ENCODE assay signal across 10 cellular contexts in the genomic region with DNA sequence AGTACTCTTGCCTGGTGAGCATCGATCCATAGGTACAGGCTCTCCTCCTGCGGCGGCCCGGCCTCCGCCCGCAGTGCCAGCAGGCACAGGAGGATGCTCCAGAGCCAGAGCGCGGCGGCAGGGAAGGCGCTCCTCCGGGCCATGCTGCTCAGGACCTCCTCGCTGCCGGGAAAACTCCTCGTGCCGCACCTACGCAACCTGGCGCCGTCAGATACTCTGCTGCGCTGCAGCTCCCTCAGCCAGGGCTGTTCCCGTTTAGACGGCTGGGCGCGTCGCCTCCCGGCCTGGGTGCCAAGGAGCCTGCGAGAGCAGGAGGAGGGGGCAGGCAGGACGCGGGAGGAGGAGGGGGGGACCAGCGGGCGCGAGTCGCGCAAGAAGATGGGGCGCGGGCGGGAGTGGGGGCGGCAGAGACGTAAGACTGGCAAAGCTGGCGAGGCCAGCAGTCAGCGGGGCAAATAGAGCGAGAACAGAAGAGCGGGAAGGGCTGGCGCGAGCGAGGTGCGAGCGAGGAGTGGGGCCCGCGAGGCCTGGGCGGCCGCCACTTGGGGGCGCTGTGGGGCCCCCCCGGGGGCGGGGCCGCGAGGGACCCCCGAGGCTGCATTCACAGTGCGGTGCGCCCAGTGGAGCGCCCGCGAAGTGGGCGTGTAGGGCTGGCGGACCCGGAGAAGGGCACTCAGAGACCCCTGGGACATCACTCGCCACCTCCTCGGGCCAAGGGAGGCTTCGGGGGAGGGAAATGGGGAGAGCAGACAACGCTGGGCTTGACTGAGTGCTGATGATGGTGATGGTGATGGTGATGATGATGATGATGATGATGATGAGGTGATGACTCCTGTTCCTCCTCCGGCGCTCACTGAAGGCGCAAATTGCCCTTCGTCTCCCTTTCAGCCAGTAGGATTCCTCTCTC. TPM values are rescaled to one million over a fixed set of nuclear protein-coding genes. Genes with fewer than 3 reads are reported as not detected.
DNase-seq lines count a peak whose midpoint lies in the region; ATAC-seq and TF ChIP-seq lines count a peak whose summit lies in the region.
"Had no signal": no experiment of that assay in that cellular context is flagged by ENCODE, and none has a peak within 500 bp of the region (broad histone marks: within the 10 kb centered on the region; RNA-seq: fewer than 3 reads in every experiment).

WIF1 (minus strand) TSS at position 257 of the 907 bp plus-strand sequence; CDS start at position 143, 114 bp downstream.

- no peaks in the 10 kb centered on the region for H3K79me2 ChIP-seq in GM23338 (replicated peaks; ENCODE audit: insufficient read depth)

- H3K27me3 Mint-ChIP-seq in GM23338 (ENCODE audit: insufficient read depth, low read depth, poor library complexity) (peaks cover 15% of the 10 kb centered on the region), immature natural killer cell (ENCODE audit: low read depth in 3 of 3) (peaks cover 12 to 25% (median 19%) of the 10 kb centered on the region in 3 donors)

- in situ Hi-C loops in astrocyte of the spinal cord (cut with HindIII; ENCODE audit: low sequenced_read_pairs) = no loop called here

- peak within 1 kb of the TSS; percentile 91 for H3K4me2 ChIP-seq in GM23338

- peak within 1 kb of the TSS; percentile 58 for H3K4me3 ChIP-seq in GM23338
- H3K4me3 ChIP-seq in astrocyte of the spinal cord (ENCODE audit: low read depth, low read length) = peak within 1 kb of the TSS; percentile 10

- H3K9me2 ChIP-seq in GM23338 (ENCODE audit: insufficient read depth) = no peaks in the 10 kb centered on the region

- H3K27me3 ChIP-seq in GM23338 (ENCODE audit: insufficient read depth) = peaks cover 41% of the 10 kb centered on the region

- peaks cover 4% of the 10 kb centered on the region; the same call in 2 of the 3 replicates for H3K4me1 Mint-ChIP-seq in GM23338
- H3K4me1 Mint-ChIP-seq in immature natural killer cell = peaks cover 7 to 11% of the 10 kb centered on the region in 2 donors

- H3K27ac Mint-ChIP-seq in GM23338 (no peak within 1 kb of the TSS), immature natural killer cell (no peak within 1 kb of the TSS)

- H3F3A ChIP-seq in GM23338 (replicated peaks; ENCODE audit: low read depth) = no peaks in the 10 kb centered on the region

- no peaks in the 10 kb centered on the region for H3K36me3 ChIP-seq in GM23338 (ENCODE audit: insufficient read depth)

- H2AFZ ChIP-seq in GM23338 = peak within 1 kb of the TSS; percentile 88

- no peaks in the 10 kb centered on the region for H3K9me3 Mint-ChIP-seq in GM23338
- H3K9me3 Mint-ChIP-seq in immature natural killer cell = no peaks in the 10 kb centered on the region

- H4K20me1 ChIP-seq in GM23338 (replicated peaks; ENCODE audit: insufficient read depth) = no peaks in the 10 kb centered on the region

- ATAC-seq in GM23338 = peak; percentile 93
- ATAC-seq in sciatic nerve = no peak

- DNase-seq in DMS153 treated with DMSO at 0.1 percent for 48 hours (lab: John Stamatoyannopoulos, UW; ENCODE audit: unreplicated experiment) (peak; percentile 46), GM23338 (ENCODE audit: low spot score) (peak; percentile 92), NCI-H510A (lab: John Stamatoyannopoulos, UW) (peak; percentile 57), astrocyte of the spinal cord (ENCODE audit: low read depth, low spot score) (no peak), immature natural killer cell (peak in 2 of 3 donors; percentile 4 to 6), sciatic nerve (ENCODE audit: low spot score) (no peak), AG08395 (ENCODE audit: low spot score) (no peak)
- peak; percentile 13 for DNase-seq in stimulated activated CD8-positive, alpha-beta memory T cell treated with anti-CD3 and anti-CD28 coated beads, Interleukin-12 subunit alpha, Interleukin-12 subunit beta, amount 100 ng/mL, for 4 hours (ENCODE audit: low read depth)

- peak within 1 kb of the TSS; percentile 67 for H3K4me3 Mint-ChIP-seq in GM23338
- peak within 1 kb of the TSS; percentile 8 to 65 (median 55) for H3K4me3 Mint-ChIP-seq in immature natural killer cell

- no peak within 1 kb of the TSS for H3K27ac ChIP-seq in GM23338 (ENCODE audit: low read depth)

- TF ChIP-seq CTCF in GM23338 (conservative IDR thresholded peaks at IDR 0.05; ENCODE audit: low read depth in 2 of 2) (peak; percentile 72 to 76), astrocyte of the spinal cord (IDR thresholded peaks at IDR 0.05; ENCODE audit: low read depth, low read length) (peak; percentile 35)

- peaks cover 8% of the 10 kb centered on the region; the same call in 1 of the 2 replicates for H3K4me1 ChIP-seq in GM23338 (ENCODE audit: insufficient read depth)

- H3K36me3 Mint-ChIP-seq in GM23338 (ENCODE audit: low read depth) (no peaks in the 10 kb centered on the region; the same call in 2 of the 3 replicates), immature natural killer cell (no peaks in the 10 kb centered on the region)

- intact Hi-C loops in sciatic nerve (cut with DNase I) = no loop called here

TF ChIP-seq in GM23338, 12 proteins besides CTCF, POLR2A, EP300 and RAD21:
- TF ChIP-seq EZH2 (IDR thresholded peaks at IDR 0.05; ENCODE audit: low read depth, unreplicated experiment) (no peak), CREB1 (CRISPR knock-in tag; IDR thresholded peaks at IDR 0.05; ENCODE audit: low read depth) (peak; percentile 29; the same call in 1 of the 2 replicates)

RNA-seq across cellular contexts. Expression of gene WIF1, which starts in this region (rescaled TPM):
- total RNA-seq in GM23338 (2014; rRNA removed; shearing (Covaris generic)) = 3.1 and 4.1 TPM in 2 replicates
- polyA plus RNA-seq in GM23338 (2016; fragmentation: Nextera tagmentation; extraction: Ambion mirVana) = 4.2 and 4.9 TPM in 2 replicates
- polyA plus RNA-seq in immature natural killer cell = not detected
- total RNA-seq in sciatic nerve = 0.76 TPM
- total RNA-seq: NCI-H460, pulmonary artery endothelial cell had no signal

Comparison
In these comparisons a context has a peak if more than half of its experiments do, and no peak if none do; other contexts are left out.
1. Peak in DNase-seq in immature natural killer cell; RNA of the gene not detected or under 1 TPM.
2. DNase-seq: peak in DMS153 treated with DMSO at 0.1 percent for 48 hours (single experiment), GM23338 (single experiment), NCI-H510A (single experiment) and stimulated activated CD8-positive, alpha-beta memory T cell treated with anti-CD3 and anti-CD28 coated beads, Interleukin-12 subunit alpha, Interleukin-12 subunit beta, amount 100 ng/mL, for 4 hours (single experiment); none in astrocyte of the spinal cord (single experiment), sciatic nerve (single experiment) and AG08395 (single experiment).